ENCODE assay signal across 10 cellular contexts in genomic region chr9:88988796-88989641, GRCh38. TPM values are rescaled to one million over a fixed set of nuclear protein-coding genes. Genes with fewer than 3 reads are reported as not detected.
A peak's percentile ranks its signal among the peaks of the same experiment; 100 is the strongest.
DNase-seq lines count a peak whose midpoint lies in the region; ATAC-seq, FAIRE-seq and TF ChIP-seq lines count a peak whose summit lies in the region.
"Had no signal": no experiment of that assay in that cellular context is flagged by ENCODE, and none has a peak within 500 bp of the region (broad histone marks: within the 10 kb centered on the region; RNA-seq: fewer than 3 reads in every experiment).

No MANE protein-coding gene starts in this region.

- H4K5ac ChIP-seq in H9 (ENCODE audit: insufficient read length, low read depth, low read length) = no peak overlapping the region

- H3K36me3 Mint-ChIP-seq in activated T-helper 2 cell treated with anti-CD3 and anti-CD28 coated beads, Interferon-gamma antibody, Interleukin-2, Interleukin-4, amounts not matched to agents 10 μg/mL and 5 μg/mL and 100 μg/mL, durations not matched to agents 14 hours and 24 hours and 36 hours (ENCODE audit: low read depth) = peaks cover 11% of the 10 kb centered on the region
- H3K36me3 Mint-ChIP-seq in H9 (ENCODE audit: insufficient read depth in 1 of 3, low read depth in 3 of 3) = 0 out of 7 replicates have a peak, but pooled peaks cover 0 to 2% (median 0%) of the 10 kb centered on the region in 3 experiments
- H3K36me3 Mint-ChIP-seq: memory B cell had no signal

- peaks cover 0 to 3% of the 10 kb centered on the region in 2 experiments for H3K27me3 ChIP-seq in mesenchymal stem cell (ENCODE audit: control insufficient read depth in 1 of 2, insufficient read depth in 1 of 2, low read length in 2 of 2)
- 0 out of 2 replicates have a peak, but pooled peaks cover 2% of the 10 kb centered on the region for H3K27me3 ChIP-seq in H9 (ENCODE audit: insufficient read depth, low read length)

- H3K23me2 ChIP-seq in H9 (ENCODE audit: insufficient read length, low read depth, low read length, poor library complexity, severe bottlenecking) = peaks cover 18% of the 10 kb centered on the region

- no peak overlapping the region for H3K56ac ChIP-seq in H9 (ENCODE audit: insufficient read length, low read depth, low read length)

- no peaks in the 10 kb centered on the region for H4K20me1 ChIP-seq in H9 (ENCODE audit: control insufficient read depth, insufficient read depth, insufficient read length)

- TF ChIP-seq POLR2A in H54 (IDR thresholded peaks at IDR 0.05; ENCODE audit: low read depth, low read length) = no peak

- peak overlapping the region in 1 of 2 experiments; percentile 58 for H3K18ac ChIP-seq in mesenchymal stem cell (ENCODE audit: low read depth in 1 of 2, low read length in 2 of 2)
- H3K18ac ChIP-seq in H9 (ENCODE audit: insufficient read length, low read depth, low read length) = no peak overlapping the region

- peak overlapping the region; percentile 30 for H4K8ac ChIP-seq in mesenchymal stem cell (ENCODE audit: low read length)
- H4K8ac ChIP-seq in H9 (replicated peaks; ENCODE audit: insufficient read length, low read depth, low read length) = no peak overlapping the region

- H2BK15ac ChIP-seq in mesenchymal stem cell (ENCODE audit: low read depth, poor library complexity, severe bottlenecking) (no peak overlapping the region), H9 (ENCODE audit: low read depth, low read length) (no peak overlapping the region)

- H3K23ac ChIP-seq in mesenchymal stem cell (ENCODE audit: low read length in 2 of 2) (no peak overlapping the region), H9 (ENCODE audit: insufficient read length, low read depth, low read length) (no peak overlapping the region)

- H3K27me3 Mint-ChIP-seq in activated T-helper 2 cell treated with anti-CD3 and anti-CD28 coated beads, Interferon-gamma antibody, Interleukin-2, Interleukin-4, amounts not matched to agents 10 μg/mL and 5 μg/mL and 100 μg/mL, durations not matched to agents 14 hours and 24 hours and 36 hours (ENCODE audit: low read depth) = peaks cover 13% of the 10 kb centered on the region
- H3K27me3 Mint-ChIP-seq in H9 (ENCODE audit: low read depth) = peaks cover 16% of the 10 kb centered on the region

- peaks cover 51% of the 10 kb centered on the region for H3K4me1 Mint-ChIP-seq in activated T-helper 2 cell treated with anti-CD3 and anti-CD28 coated beads, Interferon-gamma antibody, Interleukin-2, Interleukin-4, amounts not matched to agents 10 μg/mL and 5 μg/mL and 100 μg/mL, durations not matched to agents 14 hours and 24 hours and 36 hours (ENCODE audit: low read depth)
- H3K4me1 Mint-ChIP-seq in H9 = peaks cover 24 to 33% of the 10 kb centered on the region in 2 experiments
- H3K4me1 Mint-ChIP-seq: memory B cell had no signal

- H3K4me1 ChIP-seq in mesenchymal stem cell (ENCODE audit: control insufficient read depth, insufficient read depth, low read depth, low read length) (peaks cover 10% of the 10 kb centered on the region), H9 (ENCODE audit: insufficient read depth, low read length) (no peaks in the 10 kb centered on the region; the same call in 1 of the 2 replicates)

- peak; percentile 51 for DNase-seq in AG20443 (ENCODE audit: low spot score)
- DNase-seq in H54 (ENCODE audit: insufficient read length, low spot score) = peak; percentile 60
- DNase-seq in activated T-helper 2 cell treated with anti-CD3 and anti-CD28 coated beads, Interferon-gamma antibody, Interleukin-2, Interleukin-4, amounts not matched to agents 10 μg/mL and 5 μg/mL and 100 μg/mL, durations not matched to agents 14 hours and 24 hours and 36 hours (ENCODE audit: low spot score) = no peak
- peak; percentile 77 for DNase-seq in mesenchymal stem cell
- DNase-seq in H9 = no peak
- no peak for DNase-seq in NCI-H1436 (lab: John Stamatoyannopoulos, UW)
- no peak for DNase-seq in NCI-H1694 treated with DMSO at 0.1 percent for 48 hours (lab: John Stamatoyannopoulos, UW)
- DNase-seq: NCI-H1048 had no signal

- no peak overlapping the region for H3T11ph ChIP-seq in H9 (ENCODE audit: low read length)

- peaks cover 3% of the 10 kb centered on the region for H3K9me3 Mint-ChIP-seq in activated T-helper 2 cell treated with anti-CD3 and anti-CD28 coated beads, Interferon-gamma antibody, Interleukin-2, Interleukin-4, amounts not matched to agents 10 μg/mL and 5 μg/mL and 100 μg/mL, durations not matched to agents 14 hours and 24 hours and 36 hours
- peaks cover 3% of the 10 kb centered on the region in 2 experiments for H3K9me3 Mint-ChIP-seq in H9
- H3K9me3 Mint-ChIP-seq: memory B cell had no signal

- H3K9ac ChIP-seq in mesenchymal stem cell (ENCODE audit: low read length) (peak overlapping the region; percentile 52), H9 (ENCODE audit: extremely low read depth, insufficient read length, low read length) (no peak overlapping the region)

- TF ChIP-seq CTCF in H9 (conservative IDR thresholded peaks at IDR 0.05) = no peak

- no peak for FAIRE-seq in H54 (lab: Jason Lieb, UNC)

- H2BK5ac ChIP-seq in mesenchymal stem cell (ENCODE audit: low read depth, low read length, poor library complexity, severe bottlenecking) = no peak overlapping the region
- H2BK5ac ChIP-seq in H9 (ENCODE audit: insufficient read length, low read length) = no peak overlapping the region

- peak overlapping the region in 1 of 2 experiments; percentile 27 for H3K4me3 ChIP-seq in mesenchymal stem cell (ENCODE audit: insufficient read depth in 1 of 2, low read depth in 1 of 2, low read length in 2 of 2)

- intact Hi-C loops in activated T-helper 2 cell treated with anti-CD3 and anti-CD28 coated beads, Interferon-gamma antibody, Interleukin-2, Interleukin-4, amounts not matched to agents 10 μg/mL and 5 μg/mL and 100 μg/mL, durations not matched to agents 14 hours and 24 hours and 36 hours (cut with micrococcal nuclease) = loop anchor here (2.0 to 10.0 kb wide), 3 partner anchors 34 to 684 kb away; no protein-coding TSS in a partner anchor

- H2BK12ac ChIP-seq in mesenchymal stem cell (ENCODE audit: low read length in 2 of 2) (peak overlapping the region; percentile 22 to 78), H9 (ENCODE audit: insufficient read length, low read depth, low read length) (no peak overlapping the region)

- no peaks in the 10 kb centered on the region for H3K36me3 ChIP-seq in mesenchymal stem cell (ENCODE audit: control insufficient read depth in 1 of 2, insufficient read depth in 2 of 2, low read depth in 1 of 2, low read length in 2 of 2)

- H3K9me3 ChIP-seq in mesenchymal stem cell (ENCODE audit: control insufficient read depth, low read length) = no peaks in the 10 kb centered on the region
- no peaks in the 10 kb centered on the region for H3K9me3 ChIP-seq in H9 (ENCODE audit: control insufficient read depth, low read depth, low read length)

- peak overlapping the region; percentile 90 for H3K27ac Mint-ChIP-seq in activated T-helper 2 cell treated with anti-CD3 and anti-CD28 coated beads, Interferon-gamma antibody, Interleukin-2, Interleukin-4, amounts not matched to agents 10 μg/mL and 5 μg/mL and 100 μg/mL, durations not matched to agents 14 hours and 24 hours and 36 hours
- H3K27ac Mint-ChIP-seq in H9 = 0 out of 7 replicates have a peak overlapping the region, but pooled peaks of 1 of the 3 experiments have one; percentile 48
- H3K27ac Mint-ChIP-seq: memory B cell had no signal

- H3K79me1 ChIP-seq in mesenchymal stem cell (replicated peaks; ENCODE audit: low read length, poor library complexity, severe bottlenecking) (peaks cover 3% of the 10 kb centered on the region), H9 (ENCODE audit: insufficient read depth, low read depth, low read length, poor library complexity, severe bottlenecking) (no peaks in the 10 kb centered on the region)

- no peak for ATAC-seq in HG02588 (IDR thresholded peaks at IDR 0.05; ENCODE audit: unreplicated experiment)

- H4K91ac ChIP-seq in mesenchymal stem cell (ENCODE audit: low read length) = no peak overlapping the region
- no peak overlapping the region for H4K91ac ChIP-seq in H9 (ENCODE audit: insufficient read length, low read depth, low read length)

- peak overlapping the region in 1 of 2 experiments; percentile 54 for H3K4ac ChIP-seq in mesenchymal stem cell (ENCODE audit: low read depth in 1 of 2, low read length in 2 of 2)
- H3K4ac ChIP-seq in H9 (ENCODE audit: low read depth, low read length) = no peak overlapping the region

- H3K27ac ChIP-seq in mesenchymal stem cell (ENCODE audit: low read length, poor library complexity, severe bottlenecking) (peak overlapping the region; percentile 8), H9 (ENCODE audit: insufficient read length, low read depth, low read length) (no peak overlapping the region)

- H3K4me2 ChIP-seq in mesenchymal stem cell (ENCODE audit: low read length, poor library complexity, severe bottlenecking) = no peak overlapping the region
- H3K4me2 ChIP-seq in H9 (ENCODE audit: insufficient read depth, insufficient read length, low read length) = no peak overlapping the region

- H3K4me3 Mint-ChIP-seq in activated T-helper 2 cell treated with anti-CD3 and anti-CD28 coated beads, Interferon-gamma antibody, Interleukin-2, Interleukin-4, amounts not matched to agents 10 μg/mL and 5 μg/mL and 100 μg/mL, durations not matched to agents 14 hours and 24 hours and 36 hours (ENCODE audit: low read depth) = peak overlapping the region; percentile 64
- H3K4me3 Mint-ChIP-seq in H9 = peak overlapping the region in 1 of 2 experiments; percentile 44; a peak in 2 of 5 replicates
- H3K4me3 Mint-ChIP-seq: memory B cell had no signal

- H2AK5ac ChIP-seq in mesenchymal stem cell (ENCODE audit: low read length, severe bottlenecking) (no peak overlapping the region), H9 (ENCODE audit: insufficient read length, low read length) (no peak overlapping the region)

- H3K14ac ChIP-seq in mesenchymal stem cell (ENCODE audit: low read length in 2 of 2) (no peak overlapping the region), H9 (ENCODE audit: insufficient read depth, low read length) (no peak overlapping the region)

- WGBS in mesenchymal stem cell = 20% methylated on average over 5 of the region's 7 CpGs
- no CpG with 5 or more reads among the region's 7 CpGs for WGBS in H9 (ENCODE audit: extremely low coverage, insufficient read length, low lambda C conversion rate)

- no peak overlapping the region for H2BK20ac ChIP-seq in H9 (ENCODE audit: low read depth, low read length, poor library complexity, severe bottlenecking)

- no peaks in the 10 kb centered on the region for H3K79me2 ChIP-seq in H9 (ENCODE audit: insufficient read depth, low read length)

- no peak overlapping the region for H2BK120ac ChIP-seq in mesenchymal stem cell (ENCODE audit: low read depth, low read length)
- H2BK120ac ChIP-seq in H9 (ENCODE audit: low read depth, low read length, poor library complexity, severe bottlenecking) = no peak overlapping the region

- H2AFZ ChIP-seq in mesenchymal stem cell (ENCODE audit: low read depth, low read length) (no peak overlapping the region), H9 (ENCODE audit: low read length) (no peak overlapping the region)

RNA-seq across cellular contexts. Expression of gene S1PR3, which starts 2.2 kb away (rescaled TPM):
- total RNA-seq in activated T-helper 2 cell treated with anti-CD3 and anti-CD28 coated beads, Interferon-gamma antibody, Interleukin-2, Interleukin-4, amounts not matched to agents 10 μg/mL and 5 μg/mL and 100 μg/mL, durations not matched to agents 14 hours and 24 hours and 36 hours = 7.1 and 7.5 TPM in 2 replicates
- polyA plus RNA-seq in mesenchymal stem cell (2013, experiment 1 of 2) = 71.1 TPM
- polyA plus RNA-seq in mesenchymal stem cell (2013, experiment 2 of 2) = 71.6 TPM
- total RNA-seq in H9 (2021) = 3.1 and 3.3 TPM in 2 replicates

Comparison
In these comparisons a context has a peak if more than half of its experiments do, and no peak if none do; other contexts are left out.
1. DNase-seq: peak in AG20443 (single experiment), H54 (single experiment) and mesenchymal stem cell (single experiment); none in activated T-helper 2 cell treated with anti-CD3 and anti-CD28 coated beads, Interferon-gamma antibody, Interleukin-2, Interleukin-4, amounts not matched to agents 10 μg/mL and 5 μg/mL and 100 μg/mL, durations not matched to agents 14 hours and 24 hours and 36 hours (single experiment), H9 (single experiment), NCI-H1436 (single experiment) and NCI-H1694 treated with DMSO at 0.1 percent for 48 hours (single experiment).